ENCODE assay signal across 24 cellular contexts in the genomic region with DNA sequence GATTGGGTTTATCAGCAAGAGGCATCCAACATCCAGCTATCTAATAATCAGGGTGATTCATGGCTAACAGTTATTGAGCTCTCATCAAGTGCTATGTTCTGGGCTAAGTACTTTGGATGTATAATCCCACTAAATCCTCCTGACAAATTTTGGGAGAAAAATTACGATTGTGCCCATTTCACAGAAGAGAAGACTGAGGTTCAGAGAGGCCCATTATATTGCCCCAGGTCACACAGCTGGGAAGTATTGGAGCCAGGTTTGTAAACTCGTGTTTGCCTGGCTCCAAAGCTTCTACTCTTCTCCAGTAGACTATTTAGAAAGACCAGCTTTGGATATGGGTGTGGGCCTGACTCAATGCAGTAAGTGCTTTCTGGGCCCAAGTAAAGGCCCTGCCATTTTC. TPM values are rescaled to one million over a fixed set of nuclear protein-coding genes. Genes with fewer than 3 reads are reported as not detected.
"Had no signal": no experiment of that assay in that cellular context is flagged by ENCODE, and none has a peak within 500 bp of the region (broad histone marks: within the 10 kb centered on the region; RNA-seq: fewer than 3 reads in every experiment).

No MANE protein-coding gene starts in this region.

- FAIRE-seq: pancreas, small intestine, urothelium cell line had no signal

- H3K27me3 ChIP-seq: hepatocyte, pancreas, sigmoid colon, spleen, suprapubic skin, tibial artery, upper lobe of right lung had no signal

- H3K79me2 ChIP-seq: hepatocyte had no signal

- H2AFZ ChIP-seq: hepatocyte had no signal

- H3K36me3 ChIP-seq: left ventricle myocardium inferior, pancreas, prostate gland, sigmoid colon, spleen, suprapubic skin, thoracic aorta, tibial artery, upper lobe of right lung had no signal

- H3K27ac ChIP-seq: hepatocyte, left ventricle myocardium inferior, pancreas, prostate gland, sigmoid colon, spleen, suprapubic skin, thoracic aorta, tibial artery, upper lobe of right lung had no signal

- H3K9me3 ChIP-seq: pancreas, prostate gland, sigmoid colon, spleen, suprapubic skin, thoracic aorta, tibial artery, upper lobe of right lung had no signal

- H3K4me3 ChIP-seq: hepatocyte, left ventricle myocardium inferior, lung, pancreas, prostate gland, sigmoid colon, spleen, suprapubic skin, thoracic aorta, tibial artery, upper lobe of right lung had no signal

- H3K4me2 ChIP-seq: hepatocyte had no signal

- H3K4me1 ChIP-seq: left ventricle myocardium inferior, pancreas, prostate gland, sigmoid colon, suprapubic skin, tibial artery, upper lobe of right lung had no signal

- ATAC-seq: naive thymus-derived CD4-positive, alpha-beta T cell; pancreas; right cardiac atrium had no signal

- DNase-seq: islet precursor cell, left ventricle myocardium inferior, pancreas, right cardiac atrium, sigmoid colon, small intestine, spleen, tibial artery, trophoblast cell, upper lobe of right lung had no signal

RNA-seq across cellular contexts. Expression of a gene that starts 44.6 kb away (rescaled TPM):
- total RNA-seq: kidney epithelial cell, neural crest cell had no signal

RNA-seq across cellular contexts. Expression of a gene that starts 55.8 kb away (rescaled TPM):
- total RNA-seq: hepatocyte, kidney epithelial cell, left ventricle myocardium inferior, lower leg skin, lung, mononuclear cell, myocyte, neural crest cell, osteoblast, pancreas, prostate gland, sigmoid colon, spleen, subcutaneous adipose tissue, suprapubic skin, thoracic aorta, upper lobe of right lung had no signal
- polyA plus RNA-seq: lung, pancreas, right cardiac atrium, sigmoid colon, small intestine, spleen had no signal
